1 cellular context compared by ENCODE assay signal in the genomic region with DNA sequence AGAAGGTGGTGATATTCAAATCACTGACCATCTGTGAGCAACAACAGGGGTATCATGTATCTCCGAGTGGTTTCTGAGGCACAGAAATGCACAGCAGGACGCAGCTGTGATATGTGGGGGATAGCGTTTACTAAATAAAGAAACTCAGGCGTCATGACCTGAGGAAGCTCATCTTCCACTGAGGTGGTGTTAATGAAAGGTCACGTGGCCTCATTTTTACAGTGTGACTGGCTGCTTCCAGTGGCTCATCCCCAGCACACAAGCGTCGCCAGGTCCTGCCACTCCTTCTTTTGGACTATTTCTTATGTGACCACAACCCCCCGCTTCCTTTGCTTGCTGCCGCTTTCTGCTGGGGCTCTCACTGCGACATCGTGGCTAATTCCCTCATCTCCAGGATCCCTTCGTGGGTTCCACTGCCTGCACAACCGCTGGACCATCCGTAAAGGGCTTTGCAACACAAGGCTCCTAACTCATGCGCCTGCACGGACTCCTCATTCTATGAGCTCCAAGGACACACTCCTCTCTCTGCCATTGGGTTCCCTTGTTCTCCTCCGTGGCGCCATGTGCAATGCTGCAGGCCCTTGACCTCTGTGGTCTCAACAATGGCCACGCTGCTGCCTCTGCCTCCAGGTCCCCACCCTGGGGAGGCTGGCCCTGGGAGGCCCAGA.
TF ChIP-seq lines count a peak whose summit lies in the region.

No MANE protein-coding gene starts in this region.

TF ChIP-seq in GM23338, 12 proteins besides CTCF, POLR2A, EP300 and RAD21 (continued from another document):
- TF ChIP-seq EZH2phosphoT487 (IDR thresholded peaks at IDR 0.05; ENCODE audit: unreplicated experiment), result no peak
- TF ChIP-seq, protein P1, sequence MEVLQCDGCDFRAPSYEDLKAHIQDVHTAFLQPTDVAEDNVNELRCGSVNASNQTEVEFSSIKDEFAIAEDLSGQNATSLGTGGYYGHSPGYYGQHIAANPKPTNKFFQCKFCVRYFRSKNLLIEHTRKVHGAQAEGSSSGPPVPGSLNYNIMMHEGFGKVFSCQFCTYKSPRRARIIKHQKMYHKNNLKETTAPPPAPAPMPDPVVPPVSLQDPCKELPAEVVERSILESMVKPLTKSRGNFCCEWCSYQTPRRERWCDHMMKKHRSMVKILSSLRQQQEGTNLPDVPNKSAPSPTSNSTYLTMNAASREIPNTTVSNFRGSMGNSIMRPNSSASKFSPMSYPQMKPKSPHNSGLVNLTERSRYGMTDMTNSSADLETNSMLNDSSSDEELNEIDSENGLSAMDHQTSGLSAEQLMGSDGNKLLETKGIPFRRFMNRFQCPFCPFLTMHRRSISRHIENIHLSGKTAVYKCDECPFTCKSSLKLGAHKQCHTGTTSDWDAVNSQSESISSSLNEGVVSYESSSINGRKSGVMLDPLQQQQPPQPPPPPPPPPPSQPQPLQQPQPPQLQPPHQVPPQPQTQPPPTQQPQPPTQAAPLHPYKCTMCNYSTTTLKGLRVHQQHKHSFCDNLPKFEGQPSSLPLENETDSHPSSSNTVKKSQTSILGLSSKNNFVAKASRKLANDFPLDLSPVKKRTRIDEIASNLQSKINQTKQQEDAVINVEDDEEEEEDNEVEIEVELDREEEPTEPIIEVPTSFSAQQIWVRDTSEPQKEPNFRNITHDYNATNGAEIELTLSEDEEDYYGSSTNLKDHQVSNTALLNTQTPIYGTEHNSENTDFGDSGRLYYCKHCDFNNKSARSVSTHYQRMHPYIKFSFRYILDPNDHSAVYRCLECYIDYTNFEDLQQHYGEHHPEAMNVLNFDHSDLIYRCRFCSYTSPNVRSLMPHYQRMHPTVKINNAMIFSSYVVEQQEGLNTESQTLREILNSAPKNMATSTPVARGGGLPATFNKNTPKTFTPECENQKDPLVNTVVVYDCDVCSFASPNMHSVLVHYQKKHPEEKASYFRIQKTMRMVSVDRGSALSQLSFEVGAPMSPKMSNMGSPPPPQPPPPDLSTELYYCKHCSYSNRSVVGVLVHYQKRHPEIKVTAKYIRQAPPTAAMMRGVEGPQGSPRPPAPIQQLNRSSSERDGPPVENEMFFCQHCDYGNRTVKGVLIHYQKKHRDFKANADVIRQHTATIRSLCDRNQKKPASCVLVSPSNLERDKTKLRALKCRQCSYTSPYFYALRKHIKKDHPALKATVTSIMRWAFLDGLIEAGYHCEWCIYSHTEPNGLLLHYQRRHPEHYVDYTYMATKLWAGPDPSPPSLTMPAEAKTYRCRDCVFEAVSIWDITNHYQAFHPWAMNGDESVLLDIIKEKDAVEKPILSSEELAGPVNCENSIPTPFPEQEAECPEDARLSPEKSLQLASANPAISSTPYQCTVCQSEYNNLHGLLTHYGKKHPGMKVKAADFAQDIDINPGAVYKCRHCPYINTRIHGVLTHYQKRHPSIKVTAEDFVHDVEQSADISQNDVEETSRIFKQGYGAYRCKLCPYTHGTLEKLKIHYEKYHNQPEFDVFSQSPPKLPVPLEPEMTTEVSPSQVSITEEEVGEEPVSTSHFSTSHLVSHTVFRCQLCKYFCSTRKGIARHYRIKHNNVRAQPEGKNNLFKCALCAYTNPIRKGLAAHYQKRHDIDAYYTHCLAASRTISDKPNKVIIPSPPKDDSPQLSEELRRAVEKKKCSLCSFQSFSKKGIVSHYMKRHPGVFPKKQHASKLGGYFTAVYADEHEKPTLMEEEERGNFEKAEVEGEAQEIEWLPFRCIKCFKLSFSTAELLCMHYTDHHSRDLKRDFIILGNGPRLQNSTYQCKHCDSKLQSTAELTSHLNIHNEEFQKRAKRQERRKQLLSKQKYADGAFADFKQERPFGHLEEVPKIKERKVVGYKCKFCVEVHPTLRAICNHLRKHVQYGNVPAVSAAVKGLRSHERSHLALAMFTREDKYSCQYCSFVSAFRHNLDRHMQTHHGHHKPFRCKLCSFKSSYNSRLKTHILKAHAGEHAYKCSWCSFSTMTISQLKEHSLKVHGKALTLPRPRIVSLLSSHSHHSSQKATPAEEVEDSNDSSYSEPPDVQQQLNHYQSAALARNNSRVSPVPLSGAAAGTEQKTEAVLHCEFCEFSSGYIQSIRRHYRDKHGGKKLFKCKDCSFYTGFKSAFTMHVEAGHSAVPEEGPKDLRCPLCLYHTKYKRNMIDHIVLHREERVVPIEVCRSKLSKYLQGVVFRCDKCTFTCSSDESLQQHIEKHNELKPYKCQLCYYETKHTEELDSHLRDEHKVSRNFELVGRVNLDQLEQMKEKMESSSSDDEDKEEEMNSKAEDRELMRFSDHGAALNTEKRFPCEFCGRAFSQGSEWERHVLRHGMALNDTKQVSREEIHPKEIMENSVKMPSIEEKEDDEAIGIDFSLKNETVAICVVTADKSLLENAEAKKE (CRISPR knock-in tag; IDR thresholded peaks at IDR 0.05), result no peak
